Comparison of ENCODE assay signal across 8 cellular contexts in the genomic region with DNA sequence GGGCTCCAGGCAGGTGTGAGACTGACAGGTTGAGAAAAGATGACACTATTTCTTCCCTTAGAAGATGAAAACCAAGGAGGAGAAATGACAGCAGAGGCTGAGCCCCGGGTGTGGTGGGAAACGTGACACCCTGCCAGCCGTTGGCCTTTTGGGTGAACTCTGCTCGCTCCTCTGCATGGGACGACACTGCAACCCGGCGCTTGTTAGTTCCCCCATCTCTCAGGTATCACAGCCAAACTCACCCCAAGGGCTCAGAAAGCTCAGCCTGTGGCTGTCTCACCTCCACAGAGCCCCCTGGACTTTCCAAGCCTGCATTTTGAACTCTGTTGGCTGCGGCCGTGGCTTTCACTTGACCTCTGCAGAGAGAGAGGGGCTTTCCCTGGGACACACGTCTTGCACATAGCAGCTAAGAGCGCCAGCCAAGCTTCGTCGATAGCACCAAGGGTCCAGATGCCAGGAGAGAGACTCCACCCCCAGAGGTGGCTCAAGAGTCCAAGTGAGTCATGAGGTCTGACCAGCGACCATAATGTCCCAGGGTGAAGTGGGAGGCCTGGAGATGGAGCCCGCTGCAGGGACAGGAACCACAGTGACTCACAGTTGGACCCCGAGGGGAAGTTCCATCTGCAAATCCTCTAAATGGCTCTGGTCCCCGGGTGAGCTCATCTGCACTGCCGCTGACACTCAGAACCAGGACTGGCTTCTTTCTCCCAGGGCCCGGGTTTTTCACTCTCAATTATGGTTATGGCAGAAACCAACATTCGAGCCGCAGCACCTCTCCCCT.
DNase-seq lines count a peak whose midpoint lies in the region; ATAC-seq and TF ChIP-seq lines count a peak whose summit lies in the region.

No MANE protein-coding gene starts in this region.

- H3K4me3 Mint-ChIP-seq in activated CD4-positive, alpha-beta memory T cell treated with anti-CD3 and anti-CD28 coated beads for 36 hours = peak overlapping the region; percentile 3

- H3K4me1 Mint-ChIP-seq in activated CD4-positive, alpha-beta memory T cell treated with anti-CD3 and anti-CD28 coated beads for 36 hours (ENCODE audit: low read depth) = peaks cover 45% of the 10 kb centered on the region

- ATAC-seq in HG03442 (IDR thresholded peaks at IDR 0.05; ENCODE audit: unreplicated experiment) (peak; percentile 40), aorta (ENCODE audit: low FRiP score) (peak; percentile 73)

- H3K27me3 Mint-ChIP-seq in activated CD4-positive, alpha-beta memory T cell treated with anti-CD3 and anti-CD28 coated beads for 36 hours = peaks cover 1% of the 10 kb centered on the region

- no peak for TF ChIP-seq CTCF in GM12864 (IDR thresholded peaks at IDR 0.05; ENCODE audit: low read depth, low read length, missing control alignments)
- no peak for TF ChIP-seq CTCF in GM20000 (IDR thresholded peaks at IDR 0.05; ENCODE audit: extremely low read depth, missing control alignments)

- no peak overlapping the region for H3K27ac ChIP-seq in aorta (ENCODE audit: low read depth in 1 of 2, low read length in 2 of 2)

- H3K4me1 ChIP-seq in aorta (ENCODE audit: control insufficient read depth in 1 of 2, insufficient read depth in 2 of 2, low read length in 2 of 2) (no peaks in the 10 kb centered on the region), HAP-1 (no peaks in the 10 kb centered on the region)

- peaks cover 9% of the 10 kb centered on the region for H3K9me3 Mint-ChIP-seq in activated CD4-positive, alpha-beta memory T cell treated with anti-CD3 and anti-CD28 coated beads for 36 hours

- DNase-seq in GM12864 (ENCODE audit: low read depth) (peak; percentile 73), GM20000 (ENCODE audit: low spot score) (peak; percentile 64), islet precursor cell (peak; percentile 100), aorta (peak; percentile 85 to 86), NCI-H1694 treated with DMSO at 0.1 percent for 48 hours (lab: John Stamatoyannopoulos, UW) (no peak), HAP-1 (ENCODE audit: low spot score in 2 of 2) (no peak)
- peak; percentile 71 for DNase-seq in activated CD4-positive, alpha-beta memory T cell treated with anti-CD3 and anti-CD28 coated beads for 36 hours

- H3K36me3 Mint-ChIP-seq in activated CD4-positive, alpha-beta memory T cell treated with anti-CD3 and anti-CD28 coated beads for 36 hours = peaks cover 4% of the 10 kb centered on the region

- CTCF ChIA-PET in activated CD4-positive, alpha-beta memory T cell treated with anti-CD3 and anti-CD28 coated beads for 36 hours (lab: Charles Lee) = no interaction called here

- in situ Hi-C loops in HAP-1 (cut with MboI; ENCODE audit: low sequenced_read_pairs) = no loop called here

- peaks cover 3% of the 10 kb centered on the region for H3K9me3 ChIP-seq in aorta (ENCODE audit: control insufficient read depth, low read length)
- no peaks in the 10 kb centered on the region; the same call in 1 of the 2 replicates for H3K9me3 ChIP-seq in HAP-1

- intact Hi-C loops in activated CD4-positive, alpha-beta memory T cell treated with anti-CD3 and anti-CD28 coated beads for 36 hours (cut with micrococcal nuclease) = no loop called here
- intact Hi-C loops in aorta (cut with DNase I) = no loop called here

- WGBS in aorta, 2 donors = 57 to 58% methylated on average over 21 of the region's 21 CpGs

- H3K27me3 ChIP-seq in aorta (ENCODE audit: control insufficient read depth in 1 of 2, insufficient read depth in 2 of 2, low read length in 1 of 2) = no peaks in the 10 kb centered on the region
- H3K27me3 ChIP-seq in HAP-1 (ENCODE audit: low read depth) = no peaks in the 10 kb centered on the region

- peak overlapping the region; percentile 55 for H3K27ac Mint-ChIP-seq in activated CD4-positive, alpha-beta memory T cell treated with anti-CD3 and anti-CD28 coated beads for 36 hours

- H3K4me3 ChIP-seq in GM12864 (ENCODE audit: low read depth, low read length) = peak overlapping the region; percentile 2; the same call in 1 of the 2 replicates
- no peak overlapping the region for H3K4me3 ChIP-seq in aorta (ENCODE audit: low read length in 2 of 2)
- no peak overlapping the region for H3K4me3 ChIP-seq in HAP-1

- POLR2A ChIA-PET in activated CD4-positive, alpha-beta memory T cell treated with anti-CD3 and anti-CD28 coated beads for 36 hours (lab: Charles Lee) = no interaction called here

- H3K36me3 ChIP-seq in aorta (ENCODE audit: control insufficient read depth in 1 of 2, insufficient read depth in 2 of 2, low read length in 1 of 2) (no peaks in the 10 kb centered on the region), HAP-1 (replicated peaks) (no peaks in the 10 kb centered on the region)

Comparison
In these comparisons a context has a peak if more than half of its experiments do, and no peak if none do; other contexts are left out.
1. DNase-seq: peak in GM12864 (single experiment), GM20000 (single experiment), activated CD4-positive, alpha-beta memory T cell treated with anti-CD3 and anti-CD28 coated beads for 36 hours (single experiment), islet precursor cell (single experiment) and aorta (2 of 2); none in NCI-H1694 treated with DMSO at 0.1 percent for 48 hours (single experiment) and HAP-1 (0 of 2).